In genomic region chr11:97367406-97368083, GRCh38 we compare ENCODE assay signal across 24 cellular contexts.
DNase-seq lines count a peak whose midpoint lies in the region; ATAC-seq, FAIRE-seq and TF ChIP-seq lines count a peak whose summit lies in the region.
"Had no signal": no experiment of that assay in that cellular context is flagged by ENCODE, and none has a peak within 500 bp of the region (broad histone marks: within the 10 kb centered on the region; RNA-seq: fewer than 3 reads in every experiment).

No MANE protein-coding gene starts in this region.

- 93 to 95% methylated on average over 4 to 10 of the region's 10 CpGs for WGBS in testis, 2 donors

- ATAC-seq in upper lobe of right lung (peak; percentile 16), GM21381 (IDR thresholded peaks at IDR 0.05; ENCODE audit: unreplicated experiment) (no peak)
- ATAC-seq: CD8-positive, alpha-beta T cell; GM12878 had no signal

- H3K27ac ChIP-seq in kidney (ENCODE audit: low read depth in 2 of 2, low read length in 2 of 2) (no peak overlapping the region), upper lobe of right lung (no peak overlapping the region), testis (no peak overlapping the region), coronary artery (no peak overlapping the region)
- H3K27ac ChIP-seq: 22Rv1, BLaER1, C4-2B had no signal

- TF ChIP-seq CTCF in kidney (IDR thresholded peaks at IDR 0.05; ENCODE audit: borderline replicate concordance, extremely low read depth, insufficient read depth) (no peak), upper lobe of right lung (IDR thresholded peaks at IDR 0.05) (no peak), testis (IDR thresholded peaks at IDR 0.05) (no peak), coronary artery (IDR thresholded peaks at IDR 0.05) (no peak)

- H3K36me3 ChIP-seq in kidney (ENCODE audit: control insufficient read depth in 1 of 2, insufficient read depth in 2 of 2, low read length in 2 of 2) (no peaks in the 10 kb centered on the region), upper lobe of right lung (no peaks in the 10 kb centered on the region), testis (ENCODE audit: low read depth, missing control alignments) (no peaks in the 10 kb centered on the region)
- H3K36me3 ChIP-seq: BLaER1, HAP-1 had no signal

- no peak for TF ChIP-seq POLR2A in testis (IDR thresholded peaks at IDR 0.05)

- FAIRE-seq in kidney (lab: Jason Lieb, UNC) = no peak
- FAIRE-seq: A204.1, GM12878, GM19239, H54 had no signal

- DNase-seq in ELF-1 (ENCODE audit: low read depth, low spot score) (peak; percentile 1), NCI-H446 treated with DMSO at 0.1 percent for 48 hours (lab: John Stamatoyannopoulos, UW) (peak; percentile 58), kidney (peak; percentile 51), upper lobe of right lung (no peak), testis (no peak), coronary artery (ENCODE audit: low spot score) (no peak), midbrain (lab: John Stamatoyannopoulos, UW) (no peak)
- DNase-seq: CD4-positive, CD25-positive, alpha-beta regulatory T cell; CD8-positive, alpha-beta T cell; DMS153; DND-41; GDM1; GOT3; HFFc6 had no signal

- H3K4me3 ChIP-seq in kidney (ENCODE audit: low read length in 2 of 2) (no peak overlapping the region), upper lobe of right lung (no peak overlapping the region), testis (no peak overlapping the region), coronary artery (no peak overlapping the region)
- H3K4me3 ChIP-seq: BLaER1, GM12878, HAP-1 had no signal

- H3K27me3 ChIP-seq in upper lobe of right lung (no peaks in the 10 kb centered on the region), testis (no peaks in the 10 kb centered on the region)
- H3K27me3 ChIP-seq: BLaER1 had no signal

- H3K4me1 ChIP-seq in kidney (ENCODE audit: control insufficient read depth in 1 of 2, insufficient read depth in 1 of 2, low read depth in 1 of 2, low read length in 2 of 2) = no peaks in the 10 kb centered on the region
- no peaks in the 10 kb centered on the region for H3K4me1 ChIP-seq in upper lobe of right lung
- H3K4me1 ChIP-seq in testis = no peaks in the 10 kb centered on the region
- H3K4me1 ChIP-seq: BLaER1, Caco-2, HAP-1 had no signal

- intact Hi-C loops in kidney (cut with DNase I) (no loop called here), upper lobe of right lung (cut with DNase I) (no loop called here), testis (cut with DNase I; ENCODE audit: low total_unique reads) (no loop called here)

- H3K9me3 ChIP-seq in kidney (ENCODE audit: control insufficient read depth in 1 of 2, low read length in 2 of 2) (peaks cover 0 to 4% of the 10 kb centered on the region in 2 donors), upper lobe of right lung (no peaks in the 10 kb centered on the region), testis (no peaks in the 10 kb centered on the region)
- H3K9me3 ChIP-seq: BLaER1, Caco-2, HAP-1 had no signal

- H3K9ac ChIP-seq in kidney (ENCODE audit: low read length in 2 of 2) = no peak overlapping the region
- H3K9ac ChIP-seq: BLaER1 had no signal

Comparison
In these comparisons a context has a peak if more than half of its experiments do, and no peak if none do; other contexts are left out.
1. DNase-seq: peak in ELF-1 (single experiment), NCI-H446 treated with DMSO at 0.1 percent for 48 hours (single experiment) and kidney (single experiment); none in upper lobe of right lung (single experiment), testis (single experiment), coronary artery (single experiment) and midbrain (single experiment).